Comparison of ENCODE assay signal across 25 cellular contexts in the genomic region with DNA sequence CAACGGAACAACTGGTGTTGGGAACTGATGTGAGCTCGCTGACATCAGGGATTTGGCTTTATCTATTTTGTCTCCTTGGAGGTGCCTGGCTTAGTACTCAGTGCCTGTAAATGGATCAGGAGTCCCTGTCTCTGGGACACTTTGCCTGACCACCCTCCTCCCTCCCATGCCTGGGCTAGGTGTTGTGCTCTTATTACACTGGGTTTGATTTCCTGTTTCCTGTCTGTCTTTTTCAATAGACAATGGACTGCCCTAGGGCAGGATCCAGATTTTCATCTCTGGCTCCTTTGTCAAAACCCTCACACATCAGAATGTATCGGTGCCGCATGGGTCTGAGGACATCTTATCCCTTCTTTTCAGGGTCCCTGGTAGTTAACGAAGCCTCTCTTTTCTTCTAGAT.
DNase-seq lines count a peak whose midpoint lies in the region; ATAC-seq, FAIRE-seq and TF ChIP-seq lines count a peak whose summit lies in the region.
"Had no signal": no experiment of that assay in that cellular context is flagged by ENCODE, and none has a peak within 500 bp of the region (broad histone marks: within the 10 kb centered on the region; RNA-seq: fewer than 3 reads in every experiment).

No MANE protein-coding gene starts in this region.

- H3K4me1 ChIP-seq in lower lobe of right lung, result peaks cover 3% of the 10 kb centered on the region
- H3K4me1 ChIP-seq in suprapubic skin, result peaks cover 15% of the 10 kb centered on the region
- H3K4me1 ChIP-seq in tibial artery, result no peaks in the 10 kb centered on the region

- H3K27ac Mint-ChIP-seq in activated T-cell treated with anti-CD3 and anti-CD28 coated beads, Interleukin-2, amount 50 U/mL, for 24 hours, result no peak overlapping the region
- H3K27ac Mint-ChIP-seq: CD14-positive monocyte; CD4-positive, alpha-beta memory T cell; CD4-positive, CD25-positive, alpha-beta regulatory T cell; CD8-positive, alpha-beta memory T cell had no signal

- no peaks in the 10 kb centered on the region for H3K9me3 ChIP-seq in lower lobe of right lung
- no peaks in the 10 kb centered on the region for H3K9me3 ChIP-seq in suprapubic skin
- H3K9me3 ChIP-seq in tibial artery, result no peaks in the 10 kb centered on the region
- H3K9me3 ChIP-seq: BE2C had no signal

- H3K27ac ChIP-seq in lower lobe of right lung (peak overlapping the region; percentile 11), suprapubic skin (peak overlapping the region; percentile 57), tibial artery (no peak overlapping the region)
- H3K27ac ChIP-seq: BLaER1 had no signal

- H3K27me3 ChIP-seq in bronchial epithelial cell (ENCODE audit: control insufficient read depth, insufficient read depth, low read length), result no peaks in the 10 kb centered on the region
- H3K27me3 ChIP-seq in lower lobe of right lung (ENCODE audit: low read depth), result no peaks in the 10 kb centered on the region
- no peaks in the 10 kb centered on the region for H3K27me3 ChIP-seq in suprapubic skin
- H3K27me3 ChIP-seq in tibial artery, result peaks cover 0 to 2% of the 10 kb centered on the region in 2 donors
- H3K27me3 ChIP-seq: BE2C, BLaER1 had no signal

- TF ChIP-seq EP300 in suprapubic skin (IDR thresholded peaks at IDR 0.05), result no peak

- peaks cover 1% of the 10 kb centered on the region for H3K4me1 Mint-ChIP-seq in activated T-cell treated with anti-CD3 and anti-CD28 coated beads, Interleukin-2, amount 50 U/mL, for 24 hours (ENCODE audit: low read depth)
- H3K4me1 Mint-ChIP-seq: CD4-positive, CD25-positive, alpha-beta regulatory T cell had no signal

- WGBS in suprapubic skin, result 88% methylated on average over 5 of the region's 5 CpGs

- no peaks in the 10 kb centered on the region for H3K36me3 Mint-ChIP-seq in activated T-cell treated with anti-CD3 and anti-CD28 coated beads, Interleukin-2, amount 50 U/mL, for 24 hours (ENCODE audit: low read depth)
- H3K36me3 Mint-ChIP-seq: CD14-positive monocyte; CD4-positive, alpha-beta memory T cell; CD4-positive, CD25-positive, alpha-beta regulatory T cell; CD8-positive, alpha-beta memory T cell had no signal

- peaks cover 8% of the 10 kb centered on the region for H3K27me3 Mint-ChIP-seq in activated T-cell treated with anti-CD3 and anti-CD28 coated beads, Interleukin-2, amount 50 U/mL, for 24 hours
- H3K27me3 Mint-ChIP-seq: CD4-positive, CD25-positive, alpha-beta regulatory T cell had no signal

- intact Hi-C loops in lower lobe of right lung (cut with DNase I), result no loop called here
- intact Hi-C loops in tibial artery (cut with DNase I; ENCODE audit: low total_unique reads), result no loop called here

- H3K9me3 Mint-ChIP-seq in activated T-cell treated with anti-CD3 and anti-CD28 coated beads, Interleukin-2, amount 50 U/mL, for 24 hours, result no peaks in the 10 kb centered on the region

- FAIRE-seq in bronchial epithelial cell (lab: Jason Lieb, UNC), result peak; percentile 40
- FAIRE-seq: A204.1, G401.6, GM12891, GM19239 had no signal

- H3K4me3 ChIP-seq in bronchial epithelial cell (ENCODE audit: low read depth, low read length) (no peak overlapping the region), lower lobe of right lung (no peak overlapping the region), suprapubic skin (no peak overlapping the region), tibial artery (no peak overlapping the region)
- H3K4me3 ChIP-seq: BLaER1 had no signal

- TF ChIP-seq CTCF in bronchial epithelial cell (IDR thresholded peaks at IDR 0.05; ENCODE audit: insufficient read depth, low read length, severe bottlenecking) (no peak), lower lobe of right lung (IDR thresholded peaks at IDR 0.05) (no peak), suprapubic skin (IDR thresholded peaks at IDR 0.05) (no peak), tibial artery (IDR thresholded peaks at IDR 0.05) (no peak)

- no peak for TF ChIP-seq POLR2A in suprapubic skin (IDR thresholded peaks at IDR 0.05)

- H3K4me3 Mint-ChIP-seq in activated T-cell treated with anti-CD3 and anti-CD28 coated beads, Interleukin-2, amount 50 U/mL, for 24 hours, result no peak overlapping the region
- H3K4me3 Mint-ChIP-seq: CD14-positive monocyte; CD4-positive, alpha-beta memory T cell; CD4-positive, CD25-positive, alpha-beta regulatory T cell; CD8-positive, alpha-beta memory T cell had no signal

- no peaks in the 10 kb centered on the region for H3K36me3 ChIP-seq in bronchial epithelial cell (ENCODE audit: control insufficient read depth, insufficient read depth, low read length)
- H3K36me3 ChIP-seq in lower lobe of right lung, result no peaks in the 10 kb centered on the region
- H3K36me3 ChIP-seq in suprapubic skin, result no peaks in the 10 kb centered on the region
- no peaks in the 10 kb centered on the region for H3K36me3 ChIP-seq in tibial artery
- H3K36me3 ChIP-seq: BE2C, BLaER1 had no signal

- no peak for DNase-seq in bronchial epithelial cell (ENCODE audit: low read depth)
- DNase-seq in lower lobe of right lung, result no peak
- no peak for DNase-seq in suprapubic skin (ENCODE audit: low spot score in 2 of 2)
- DNase-seq in activated T-cell treated with anti-CD3 and anti-CD28 coated beads, Interleukin-2, amount 50 U/mL, for 24 hours, result no peak
- no peak for DNase-seq in tibial artery
- no peak for DNase-seq in NCI-H2196 treated with DMSO at 0.1 percent for 48 hours (lab: John Stamatoyannopoulos, UW; ENCODE audit: unreplicated experiment)
- DNase-seq: 8988T; ACHN; BE2C; C1 segment of cervical spinal cord; CD4-positive, alpha-beta memory T cell; CD4-positive, CD25-positive, alpha-beta regulatory T cell; CD8-positive, alpha-beta memory T cell; COR-L47; DMS 273 treated with DMSO at 0.1 percent for 48 hours; DMS153; DMS53; DMS79; GF-D8 had no signal

- ATAC-seq in lower lobe of right lung, result no peak

Comparison
In these comparisons a context has a peak if more than half of its experiments do, and no peak if none do; other contexts are left out.
1. H3K27ac ChIP-seq: peak in lower lobe of right lung (single experiment) and suprapubic skin (single experiment); none in tibial artery (0 of 2).